In the genomic region with DNA sequence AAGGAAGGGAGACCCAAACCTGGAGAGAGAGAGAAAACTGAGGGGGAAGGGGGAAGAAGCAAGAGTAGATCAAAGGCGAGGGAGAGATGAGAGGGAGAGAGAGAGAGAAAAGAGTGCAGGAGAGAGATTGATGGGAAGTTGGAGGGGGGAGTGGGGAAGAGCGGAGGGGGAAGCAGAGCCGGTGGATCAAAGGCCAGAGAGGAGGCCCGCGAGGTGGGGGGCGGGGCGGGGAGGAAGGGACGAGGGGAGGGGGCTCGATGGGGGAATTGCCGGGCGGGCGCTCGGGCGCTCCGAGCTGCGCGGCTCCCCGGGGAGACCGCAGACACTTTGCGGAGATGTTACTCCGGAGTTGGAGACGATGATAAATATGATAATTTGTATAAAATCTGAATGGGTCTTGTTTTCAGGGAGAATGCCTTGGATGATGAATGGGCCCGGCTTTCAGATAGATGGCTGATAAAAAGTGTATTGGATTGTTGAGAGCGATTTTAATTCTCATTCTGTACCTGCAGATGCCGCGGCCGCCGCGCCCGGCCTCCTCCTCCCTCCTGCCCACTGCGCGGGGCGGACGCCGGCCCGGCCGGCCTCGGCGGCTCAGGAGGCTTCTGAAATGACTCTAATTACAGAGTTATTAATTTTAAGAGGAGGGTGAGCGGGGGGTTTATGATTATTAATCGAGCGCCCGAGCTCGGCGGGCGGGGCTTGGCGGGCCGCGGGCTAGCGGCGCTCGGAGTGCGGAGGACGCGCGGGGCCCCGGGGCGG, we compare ENCODE assay signal across 23 cellular contexts. TPM values are rescaled to one million over a fixed set of nuclear protein-coding genes. Genes with fewer than 3 reads are reported as not detected.
DNase-seq lines count a peak whose midpoint lies in the region; ATAC-seq and TF ChIP-seq lines count a peak whose summit lies in the region.
"Had no signal": no experiment of that assay in that cellular context is flagged by ENCODE, and none has a peak within 500 bp of the region (broad histone marks: within the 10 kb centered on the region; RNA-seq: fewer than 3 reads in every experiment).

No MANE protein-coding gene starts in this region.

- H4K8ac ChIP-seq in trophoblast cell (ENCODE audit: low read depth, low read length) = no peak overlapping the region

- intact Hi-C loops in spleen (cut with DNase I; ENCODE audit: low total_unique reads) (no loop called here), tibial artery (cut with DNase I; ENCODE audit: low total_unique reads) (no loop called here)

- H4K12ac ChIP-seq in trophoblast cell (ENCODE audit: low read depth, low read length) = no peak overlapping the region

- H4K91ac ChIP-seq in trophoblast cell (ENCODE audit: low read depth, low read length) = no peak overlapping the region

- H2AK5ac ChIP-seq in trophoblast cell (ENCODE audit: low read length) = no peak overlapping the region

- H3K27me3 Mint-ChIP-seq in activated T-cell treated with anti-CD3 and anti-CD28 coated beads, Interleukin-2, amount 50 U/mL, for 72 hours (ENCODE audit: low read depth) = peaks cover 87% of the 10 kb centered on the region
- peaks cover 78% of the 10 kb centered on the region for H3K27me3 Mint-ChIP-seq in activated T-cell treated with anti-CD3 and anti-CD28 coated beads, Interleukin-2, amount 50 U/mL, for 4 hours (ENCODE audit: low read depth)
- peaks cover 84% of the 10 kb centered on the region for H3K27me3 Mint-ChIP-seq in central memory CD8-positive, alpha-beta T cell

- TF ChIP-seq CTCF in spleen (IDR thresholded peaks at IDR 0.05 in 8 of 11, conservative IDR thresholded peaks at IDR 0.05 in 3 of 11) = no peak
- no peak for TF ChIP-seq CTCF in tibial artery (IDR thresholded peaks at IDR 0.05)

- WGBS in spleen, 5 donors = 4% methylated on average over 42 to 58 of the region's 58 CpGs
- no CpG with 5 or more reads among the region's 58 CpGs for WGBS in trophoblast cell (ENCODE audit: extremely low coverage, insufficient coverage, insufficient read length)

- H3K79me2 ChIP-seq in trophoblast cell (ENCODE audit: control insufficient read depth, insufficient read depth, low read length, poor library complexity) = no peaks in the 10 kb centered on the region

- no peak for ATAC-seq in activated T-cell treated with anti-CD3 and anti-CD28 coated beads, Interleukin-2, amount 50 U/mL, for 72 hours (replicated peaks in 1 of 2)
- no peak for ATAC-seq in activated T-cell treated with anti-CD3 and anti-CD28 coated beads, Interleukin-2, amount 50 U/mL, for 4 hours
- no peak for ATAC-seq in central memory CD8-positive, alpha-beta T cell (replicated peaks; ENCODE audit: extremely low read depth, poor library complexity, severe bottlenecking)
- ATAC-seq: activated CD8-positive, alpha-beta T cell treated with anti-CD3 and anti-CD28 coated beads for 36 hours; left cardiac atrium; stimulated activated naive CD8-positive, alpha-beta T cell treated with anti-CD3 and anti-CD28 coated beads, Interleukin-15, amount 100 ng/mL, for 72 hours had no signal

- no peak overlapping the region for H3K18ac ChIP-seq in trophoblast cell (ENCODE audit: low read length)

- no peak overlapping the region for H3K9ac ChIP-seq in trophoblast cell (ENCODE audit: low read length)
- H3K9ac ChIP-seq: KMS-11 had no signal

- TF ChIP-seq POLR2A in spleen (IDR thresholded peaks at IDR 0.05) = no peak

- no peak overlapping the region for H2AFZ ChIP-seq in trophoblast cell (ENCODE audit: insufficient read depth, low read length, poor library complexity)

- H3K27ac ChIP-seq in spleen (no peak overlapping the region), tibial artery (no peak overlapping the region), trophoblast cell (ENCODE audit: low read depth, low read length) (no peak overlapping the region)
- H3K27ac ChIP-seq: epithelial cell of prostate, KMS-11, vagina, VCaP had no signal

- no peak overlapping the region for H3K23ac ChIP-seq in trophoblast cell (ENCODE audit: low read length)

- H3K79me1 ChIP-seq in trophoblast cell (ENCODE audit: low read length) = no peaks in the 10 kb centered on the region

- H2BK12ac ChIP-seq in trophoblast cell (ENCODE audit: low read length) = no peak overlapping the region

- H3K36me3 ChIP-seq in spleen = no peaks in the 10 kb centered on the region
- no peaks in the 10 kb centered on the region for H3K36me3 ChIP-seq in tibial artery
- H3K36me3 ChIP-seq in trophoblast cell (ENCODE audit: control insufficient read depth in 1 of 2, insufficient read depth in 2 of 2, low read length in 2 of 2) = no peaks in the 10 kb centered on the region
- H3K36me3 ChIP-seq: vagina had no signal

- peaks cover 0 to 4% of the 10 kb centered on the region in 2 donors for H3K36me3 Mint-ChIP-seq in activated T-cell treated with anti-CD3 and anti-CD28 coated beads, Interleukin-2, amount 50 U/mL, for 72 hours (ENCODE audit: insufficient read depth in 2 of 2)
- H3K36me3 Mint-ChIP-seq in activated T-cell treated with anti-CD3 and anti-CD28 coated beads, Interleukin-2, amount 50 U/mL, for 4 hours (ENCODE audit: insufficient read depth) = no peaks in the 10 kb centered on the region
- H3K36me3 Mint-ChIP-seq in central memory CD8-positive, alpha-beta T cell (ENCODE audit: insufficient read depth) = peaks cover 3% of the 10 kb centered on the region
- H3K36me3 Mint-ChIP-seq: CD4-positive, alpha-beta memory T cell had no signal

- H3K4ac ChIP-seq in trophoblast cell (ENCODE audit: low read depth, low read length) = no peak overlapping the region

- H3K27ac Mint-ChIP-seq in activated T-cell treated with anti-CD3 and anti-CD28 coated beads, Interleukin-2, amount 50 U/mL, for 72 hours = no peak overlapping the region
- peak overlapping the region; percentile 12 for H3K27ac Mint-ChIP-seq in central memory CD8-positive, alpha-beta T cell (ENCODE audit: low read depth)
- H3K27ac Mint-ChIP-seq: activated CD8-positive, alpha-beta T cell treated with anti-CD3 and anti-CD28 coated beads for 36 hours; CD4-positive, alpha-beta memory T cell; stimulated activated naive CD8-positive, alpha-beta T cell treated with anti-CD3 and anti-CD28 coated beads, Interleukin-15, amount 100 ng/mL, for 72 hours had no signal

- no peak overlapping the region for H2BK120ac ChIP-seq in trophoblast cell (ENCODE audit: insufficient read depth, low read length, poor library complexity)

- DNase-seq in activated T-cell treated with anti-CD3 and anti-CD28 coated beads, Interleukin-2, amount 50 U/mL, for 72 hours = no peak
- DNase-seq in activated T-cell treated with anti-CD3 and anti-CD28 coated beads, Interleukin-2, amount 50 U/mL, for 4 hours = no peak
- no peak for DNase-seq in central memory CD8-positive, alpha-beta T cell (ENCODE audit: low spot score in 2 of 2)
- DNase-seq in left kidney (ENCODE audit: low read depth, low spot score) = peak; percentile 89
- peak; percentile 40 for DNase-seq in spleen
- DNase-seq in kidney tubule cell (ENCODE audit: low spot score) = no peak
- no peak for DNase-seq in tibial artery
- no peak for DNase-seq in trophoblast cell
- DNase-seq: activated CD8-positive, alpha-beta T cell treated with anti-CD3 and anti-CD28 coated beads for 36 hours; amniotic stem cell; CD4-positive, alpha-beta memory T cell; left cardiac atrium; NCI-H1092 treated with DMSO at 0.1 percent for 48 hours; NCI-H2171; NCI-H774 had no signal

- no peak overlapping the region for H3K4me2 ChIP-seq in trophoblast cell (ENCODE audit: low read length)
- H3K4me2 ChIP-seq: KMS-11 had no signal

- no peaks in the 10 kb centered on the region for H3K9me3 Mint-ChIP-seq in activated T-cell treated with anti-CD3 and anti-CD28 coated beads, Interleukin-2, amount 50 U/mL, for 72 hours
- no peaks in the 10 kb centered on the region for H3K9me3 Mint-ChIP-seq in activated T-cell treated with anti-CD3 and anti-CD28 coated beads, Interleukin-2, amount 50 U/mL, for 4 hours
- H3K9me3 Mint-ChIP-seq in central memory CD8-positive, alpha-beta T cell = no peaks in the 10 kb centered on the region
- H3K9me3 Mint-ChIP-seq: activated CD8-positive, alpha-beta T cell treated with anti-CD3 and anti-CD28 coated beads for 36 hours; stimulated activated naive CD8-positive, alpha-beta T cell treated with anti-CD3 and anti-CD28 coated beads, Interleukin-15, amount 100 ng/mL, for 72 hours had no signal

- H3K4me3 Mint-ChIP-seq in activated T-cell treated with anti-CD3 and anti-CD28 coated beads, Interleukin-2, amount 50 U/mL, for 72 hours = peak overlapping the region; percentile 33 to 55
- no peak overlapping the region for H3K4me3 Mint-ChIP-seq in activated T-cell treated with anti-CD3 and anti-CD28 coated beads, Interleukin-2, amount 50 U/mL, for 4 hours
- H3K4me3 Mint-ChIP-seq in central memory CD8-positive, alpha-beta T cell = no peak overlapping the region
- H3K4me3 Mint-ChIP-seq: activated CD8-positive, alpha-beta T cell treated with anti-CD3 and anti-CD28 coated beads for 36 hours had no signal

- H3K4me1 ChIP-seq in spleen = peaks cover 0 to 15% (median 10%) of the 10 kb centered on the region in 6 donors
- H3K4me1 ChIP-seq in tibial artery = peaks cover 0 to 8% (median 4%) of the 10 kb centered on the region in 4 donors
- no peaks in the 10 kb centered on the region for H3K4me1 ChIP-seq in trophoblast cell (ENCODE audit: control insufficient read depth in 1 of 2, insufficient read depth in 2 of 2, low read length in 2 of 2)

- peaks cover 3% of the 10 kb centered on the region for H3K4me1 Mint-ChIP-seq in activated T-cell treated with anti-CD3 and anti-CD28 coated beads, Interleukin-2, amount 50 U/mL, for 72 hours (ENCODE audit: low read depth)
- peaks cover 6% of the 10 kb centered on the region for H3K4me1 Mint-ChIP-seq in activated T-cell treated with anti-CD3 and anti-CD28 coated beads, Interleukin-2, amount 50 U/mL, for 4 hours (ENCODE audit: low read depth)
- H3K4me1 Mint-ChIP-seq in central memory CD8-positive, alpha-beta T cell = peaks cover 11% of the 10 kb centered on the region

- H2BK5ac ChIP-seq in trophoblast cell (ENCODE audit: low read depth, low read length, poor library complexity) = no peak overlapping the region

- H3K4me3 ChIP-seq in spleen = peak overlapping the region in 1 of 8 donors; percentile 30
- no peak overlapping the region for H3K4me3 ChIP-seq in tibial artery
- no peak overlapping the region for H3K4me3 ChIP-seq in trophoblast cell (ENCODE audit: low read depth, low read length)
- H3K4me3 ChIP-seq: vagina had no signal

- no peaks in the 10 kb centered on the region for H3K9me3 ChIP-seq in spleen
- no peaks in the 10 kb centered on the region for H3K9me3 ChIP-seq in tibial artery
- peaks cover 2% of the 10 kb centered on the region for H3K9me3 ChIP-seq in trophoblast cell (ENCODE audit: insufficient read depth, low read depth, low read length)
- H3K9me3 ChIP-seq: vagina had no signal

- H3K27me3 ChIP-seq in spleen (replicated peaks in 1 of 7) (peaks cover 0 to 100% (median 76%) of the 10 kb centered on the region in 7 donors), tibial artery (peaks cover 0 to 87% of the 10 kb centered on the region in 2 donors), trophoblast cell (ENCODE audit: insufficient read depth, low read length) (peaks cover 59% of the 10 kb centered on the region)

- no peak overlapping the region for H3K14ac ChIP-seq in trophoblast cell (ENCODE audit: low read length)

RNA-seq across cellular contexts. Expression of a gene that starts 21.4 kb away (rescaled TPM):
- total RNA-seq in activated T-cell treated with anti-CD3 and anti-CD28 coated beads, Interleukin-2, amount 50 U/mL, for 72 hours = under 1 TPM; 0.38 to 0.90 TPM
- total RNA-seq in activated T-cell treated with anti-CD3 and anti-CD28 coated beads, Interleukin-2, amount 50 U/mL, for 4 hours = not detected
- not detected for total RNA-seq in spleen
- polyA plus RNA-seq in spleen = not detected
- 0.01 TPM in 1 of 2 replicates, not detected in the other for polyA plus RNA-seq in trophoblast cell (2013)
- total RNA-seq: activated CD8-positive, alpha-beta T cell treated with anti-CD3 and anti-CD28 coated beads for 36 hours; CD4-positive, alpha-beta memory T cell; Daoy; left cardiac atrium; myocyte; posterior vena cava; vagina had no signal
- polyA plus RNA-seq: CD4-positive, alpha-beta memory T cell had no signal

Comparison
In these comparisons a context has a peak if more than half of its experiments do, and no peak if none do; other contexts are left out.
1. H3K4me3 Mint-ChIP-seq: peak in activated T-cell treated with anti-CD3 and anti-CD28 coated beads, Interleukin-2, amount 50 U/mL, for 72 hours (2 of 2); none in activated T-cell treated with anti-CD3 and anti-CD28 coated beads, Interleukin-2, amount 50 U/mL, for 4 hours (single experiment) and central memory CD8-positive, alpha-beta T cell (single experiment).
2. DNase-seq: peak in left kidney (single experiment) and spleen (single experiment); none in activated T-cell treated with anti-CD3 and anti-CD28 coated beads, Interleukin-2, amount 50 U/mL, for 72 hours (0 of 2), activated T-cell treated with anti-CD3 and anti-CD28 coated beads, Interleukin-2, amount 50 U/mL, for 4 hours (single experiment), central memory CD8-positive, alpha-beta T cell (0 of 2), kidney tubule cell (single experiment), tibial artery (0 of 2) and trophoblast cell (0 of 2).